20 cellular contexts compared by ENCODE assay signal in the genomic region with DNA sequence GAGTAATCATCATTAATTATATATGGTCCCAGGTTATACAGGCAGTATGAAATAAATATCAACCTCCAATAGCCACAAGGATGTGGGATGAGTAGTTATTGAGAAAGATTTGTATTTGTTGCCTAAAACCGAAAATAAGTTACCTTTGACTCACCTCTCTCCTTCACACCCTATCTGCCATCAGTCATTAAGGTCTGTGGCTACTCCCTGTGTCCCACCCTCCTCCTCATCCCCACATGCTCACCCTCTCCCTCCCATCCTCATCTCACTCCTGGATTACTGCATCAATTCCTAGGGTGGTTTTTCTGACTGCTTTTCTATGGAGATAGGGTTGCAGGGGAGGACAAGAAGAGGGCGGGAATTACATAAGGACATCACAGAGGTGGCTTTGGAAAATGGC. TPM values are rescaled to one million over a fixed set of nuclear protein-coding genes. Genes with fewer than 3 reads are reported as not detected.
DNase-seq lines count a peak whose midpoint lies in the region; ATAC-seq and TF ChIP-seq lines count a peak whose summit lies in the region.
"Had no signal": no experiment of that assay in that cellular context is flagged by ENCODE, and none has a peak within 500 bp of the region (broad histone marks: within the 10 kb centered on the region; RNA-seq: fewer than 3 reads in every experiment).

No MANE protein-coding gene starts in this region.

- no peaks in the 10 kb centered on the region for H3K9me3 ChIP-seq in trophoblast cell (ENCODE audit: insufficient read depth, low read depth, low read length)
- H3K9me3 ChIP-seq: BE2C; BLaER1 treated with 17β-estradiol and CSF1 and Interleukin-3, amounts not matched to agents 10 nM and 100 nM had no signal

- H3K4me2 ChIP-seq in GM23338, result no peak overlapping the region
- no peak overlapping the region for H3K4me2 ChIP-seq in trophoblast cell (ENCODE audit: low read length)
- H3K4me2 ChIP-seq: BLaER1 treated with 17β-estradiol and CSF1 and Interleukin-3, amounts not matched to agents 10 nM and 100 nM had no signal

- H2BK12ac ChIP-seq in trophoblast cell (ENCODE audit: low read length), result no peak overlapping the region

- no peak overlapping the region for H3K4ac ChIP-seq in trophoblast cell (ENCODE audit: low read depth, low read length)

- H2BK120ac ChIP-seq in trophoblast cell (ENCODE audit: insufficient read depth, low read length, poor library complexity), result no peak overlapping the region

- POLR2A ChIA-PET in activated CD4-positive, alpha-beta T cell treated with anti-CD3 and anti-CD28 coated beads for 36 hours (lab: Charles Lee), result no interaction called here

- H3K27me3 ChIP-seq in GM23338 (ENCODE audit: insufficient read depth) (no peaks in the 10 kb centered on the region), trophoblast cell (ENCODE audit: insufficient read depth, low read length) (no peaks in the 10 kb centered on the region)
- H3K27me3 ChIP-seq: BE2C; BLaER1 treated with 17β-estradiol and CSF1 and Interleukin-3, amounts not matched to agents 10 nM and 100 nM had no signal

- no peak overlapping the region for H3K27ac Mint-ChIP-seq in activated CD4-positive, alpha-beta T cell treated with anti-CD3 and anti-CD28 coated beads for 36 hours
- no peak overlapping the region for H3K27ac Mint-ChIP-seq in GM23338
- peak overlapping the region; percentile 47 for H3K27ac Mint-ChIP-seq in activated T-helper 17 cell treated with anti-CD3 and anti-CD28 coated beads, Interleukin-2, amount 50 U/mL, for 72 hours
- H3K27ac Mint-ChIP-seq: CD14-positive monocyte; CD4-positive, alpha-beta T cell had no signal

- H3K27me3 Mint-ChIP-seq in activated CD4-positive, alpha-beta T cell treated with anti-CD3 and anti-CD28 coated beads for 36 hours, result no peaks in the 10 kb centered on the region
- peaks cover 2% of the 10 kb centered on the region for H3K27me3 Mint-ChIP-seq in GM23338 (ENCODE audit: insufficient read depth, low read depth, poor library complexity)
- H3K27me3 Mint-ChIP-seq in activated T-helper 17 cell treated with anti-CD3 and anti-CD28 coated beads, Interleukin-2, amount 50 U/mL, for 72 hours, result no peaks in the 10 kb centered on the region
- H3K27me3 Mint-ChIP-seq: CD4-positive, alpha-beta T cell had no signal

- H2AFZ ChIP-seq in GM23338, result peak overlapping the region; percentile 64; the same call in 1 of the 2 replicates
- no peak overlapping the region for H2AFZ ChIP-seq in trophoblast cell (ENCODE audit: insufficient read depth, low read length, poor library complexity)

- H2BK5ac ChIP-seq in trophoblast cell (ENCODE audit: low read depth, low read length, poor library complexity), result no peak overlapping the region

- no peaks in the 10 kb centered on the region for H4K20me1 ChIP-seq in GM23338 (replicated peaks; ENCODE audit: insufficient read depth)
- H4K20me1 ChIP-seq: BLaER1 treated with 17β-estradiol and CSF1 and Interleukin-3, amounts not matched to agents 10 nM and 100 nM had no signal

- no peaks in the 10 kb centered on the region for H3K79me2 ChIP-seq in GM23338 (replicated peaks; ENCODE audit: insufficient read depth)
- H3K79me2 ChIP-seq in trophoblast cell (ENCODE audit: control insufficient read depth, insufficient read depth, low read length, poor library complexity), result no peaks in the 10 kb centered on the region

- intact Hi-C loops in activated CD4-positive, alpha-beta T cell treated with anti-CD3 and anti-CD28 coated beads for 36 hours (cut with DNase I, micrococcal nuclease), result no loop called here

- H2AK5ac ChIP-seq in trophoblast cell (ENCODE audit: low read length), result no peak overlapping the region

- H3K27ac ChIP-seq in GM23338 (ENCODE audit: low read depth) (no peak overlapping the region), trophoblast cell (ENCODE audit: low read depth, low read length) (no peak overlapping the region)
- H3K27ac ChIP-seq: 22Rv1; BLaER1 treated with 17β-estradiol and CSF1 and Interleukin-3, amounts not matched to agents 10 nM and 100 nM had no signal

- H3K18ac ChIP-seq in trophoblast cell (ENCODE audit: low read length), result no peak overlapping the region

- peak; percentile 38 for ATAC-seq in activated CD4-positive, alpha-beta T cell treated with anti-CD3 and anti-CD28 coated beads for 36 hours
- no peak for ATAC-seq in GM23338
- peak; percentile 67 for ATAC-seq in activated T-helper 17 cell treated with anti-CD3 and anti-CD28 coated beads, Interleukin-2, amount 50 U/mL, for 72 hours (replicated peaks)

- no CpG with 5 or more reads among the region's 2 CpGs for WGBS in trophoblast cell (ENCODE audit: extremely low coverage, insufficient coverage, insufficient read length)

- H3K4me3 Mint-ChIP-seq in activated CD4-positive, alpha-beta T cell treated with anti-CD3 and anti-CD28 coated beads for 36 hours, result no peak overlapping the region
- no peak overlapping the region for H3K4me3 Mint-ChIP-seq in GM23338
- no peak overlapping the region for H3K4me3 Mint-ChIP-seq in activated T-helper 17 cell treated with anti-CD3 and anti-CD28 coated beads, Interleukin-2, amount 50 U/mL, for 72 hours
- H3K4me3 Mint-ChIP-seq: CD14-positive monocyte; CD4-positive, alpha-beta T cell; CD8-positive, alpha-beta memory T cell had no signal

- no peaks in the 10 kb centered on the region for H3F3A ChIP-seq in GM23338 (replicated peaks; ENCODE audit: low read depth)

- no peak overlapping the region for H3K14ac ChIP-seq in trophoblast cell (ENCODE audit: low read length)

- H3K79me1 ChIP-seq in trophoblast cell (ENCODE audit: low read length), result no peaks in the 10 kb centered on the region

- H4K8ac ChIP-seq in trophoblast cell (ENCODE audit: low read depth, low read length), result no peak overlapping the region

- peak overlapping the region; percentile 32 for H3K23ac ChIP-seq in trophoblast cell (ENCODE audit: low read length)

- CTCF ChIA-PET in activated CD4-positive, alpha-beta T cell treated with anti-CD3 and anti-CD28 coated beads for 36 hours (lab: Charles Lee), result interaction anchor here (1.3 kb wide), 1 partner anchor 36 kb away, joined by 5 read pairs; no protein-coding TSS in a partner anchor

- H3K4me1 Mint-ChIP-seq in activated CD4-positive, alpha-beta T cell treated with anti-CD3 and anti-CD28 coated beads for 36 hours, result peaks cover 8% of the 10 kb centered on the region
- H3K4me1 Mint-ChIP-seq in GM23338, result peaks cover 10% of the 10 kb centered on the region; the same call in 2 of the 3 replicates
- H3K4me1 Mint-ChIP-seq in activated T-helper 17 cell treated with anti-CD3 and anti-CD28 coated beads, Interleukin-2, amount 50 U/mL, for 72 hours, result no peaks in the 10 kb centered on the region
- H3K4me1 Mint-ChIP-seq: CD8-positive, alpha-beta memory T cell had no signal

- H3K9me3 Mint-ChIP-seq in activated CD4-positive, alpha-beta T cell treated with anti-CD3 and anti-CD28 coated beads for 36 hours (ENCODE audit: low read depth), result no peaks in the 10 kb centered on the region
- no peaks in the 10 kb centered on the region for H3K9me3 Mint-ChIP-seq in GM23338
- no peaks in the 10 kb centered on the region for H3K9me3 Mint-ChIP-seq in activated T-helper 17 cell treated with anti-CD3 and anti-CD28 coated beads, Interleukin-2, amount 50 U/mL, for 72 hours
- H3K9me3 Mint-ChIP-seq: CD14-positive monocyte; CD4-positive, alpha-beta T cell; CD8-positive, alpha-beta memory T cell had no signal

- H3K4me3 ChIP-seq in GM23338, result no peak overlapping the region
- no peak overlapping the region for H3K4me3 ChIP-seq in trophoblast cell (ENCODE audit: low read depth, low read length)
- H3K4me3 ChIP-seq: BLaER1 treated with 17β-estradiol and CSF1 and Interleukin-3, amounts not matched to agents 10 nM and 100 nM had no signal

- no peaks in the 10 kb centered on the region for H3K9me2 ChIP-seq in GM23338 (ENCODE audit: insufficient read depth)

- no peak for TF ChIP-seq CTCF in GM23338 (conservative IDR thresholded peaks at IDR 0.05; ENCODE audit: low read depth in 2 of 2)

- H3K36me3 Mint-ChIP-seq in activated CD4-positive, alpha-beta T cell treated with anti-CD3 and anti-CD28 coated beads for 36 hours (ENCODE audit: low read depth), result no peaks in the 10 kb centered on the region
- H3K36me3 Mint-ChIP-seq in GM23338 (ENCODE audit: low read depth), result no peaks in the 10 kb centered on the region
- no peaks in the 10 kb centered on the region for H3K36me3 Mint-ChIP-seq in activated T-helper 17 cell treated with anti-CD3 and anti-CD28 coated beads, Interleukin-2, amount 50 U/mL, for 72 hours (ENCODE audit: low read depth)

- no peak for DNase-seq in activated CD4-positive, alpha-beta T cell treated with anti-CD3 and anti-CD28 coated beads for 36 hours
- no peak for DNase-seq in activated CD4-positive, alpha-beta T cell treated with anti-CD3 and anti-CD28 coated beads, Interleukin-2, amount 50 U/mL, for 48 hours
- DNase-seq in GM23338 (ENCODE audit: low spot score), result no peak
- DNase-seq in trophoblast cell, result no peak
- DNase-seq in DMS53 treated with DMSO at 0.1 percent for 48 hours (lab: John Stamatoyannopoulos, UW; ENCODE audit: unreplicated experiment), result no peak
- DNase-seq in AG20443 (ENCODE audit: low spot score), result no peak
- no peak for DNase-seq in hypothalamus (lab: John Stamatoyannopoulos, UW)
- DNase-seq: AML-193; BE2C; CD4-positive, alpha-beta T cell; CD8-positive, alpha-beta memory T cell; DMS 273 treated with DMSO at 0.1 percent for 48 hours; DMS79 treated with DMSO at 0.1 percent for 48 hours; GF-D8; H7; HCEC 1CT had no signal

- H3K4me1 ChIP-seq in GM23338 (ENCODE audit: insufficient read depth) (no peaks in the 10 kb centered on the region), trophoblast cell (ENCODE audit: control insufficient read depth in 1 of 2, insufficient read depth in 2 of 2, low read length in 2 of 2) (peaks cover 2% of the 10 kb centered on the region in 2 experiments)
- H3K4me1 ChIP-seq: BLaER1 treated with 17β-estradiol and CSF1 and Interleukin-3, amounts not matched to agents 10 nM and 100 nM had no signal

- H3K9ac ChIP-seq in trophoblast cell (ENCODE audit: low read length), result no peak overlapping the region
- H3K9ac ChIP-seq: BLaER1 treated with 17β-estradiol and CSF1 and Interleukin-3, amounts not matched to agents 10 nM and 100 nM had no signal

- H4K91ac ChIP-seq in trophoblast cell (ENCODE audit: low read depth, low read length), result no peak overlapping the region

- no peaks in the 10 kb centered on the region for H3K36me3 ChIP-seq in GM23338 (ENCODE audit: insufficient read depth)
- no peaks in the 10 kb centered on the region for H3K36me3 ChIP-seq in trophoblast cell (ENCODE audit: control insufficient read depth in 1 of 2, insufficient read depth in 2 of 2, low read length in 2 of 2)
- H3K36me3 ChIP-seq: BE2C; BLaER1 treated with 17β-estradiol and CSF1 and Interleukin-3, amounts not matched to agents 10 nM and 100 nM had no signal

- H4K12ac ChIP-seq in trophoblast cell (ENCODE audit: low read depth, low read length), result no peak overlapping the region

RNA-seq across cellular contexts. Expression of gene GGCT, which starts 9.1 kb away (rescaled TPM):
- 10 to 100 TPM; 48.8 to 76.8 TPM for total RNA-seq in activated CD4-positive, alpha-beta T cell treated with anti-CD3 and anti-CD28 coated beads for 36 hours
- 104 and 113 TPM in 2 replicates for total RNA-seq in GM23338 (2014; rRNA removed; shearing (Covaris generic))
- polyA plus RNA-seq in GM23338 (2016; fragmentation: Nextera tagmentation; extraction: Ambion mirVana), result 197 and 229 TPM in 2 replicates
- total RNA-seq in activated T-helper 17 cell treated with anti-CD3 and anti-CD28 coated beads, Interleukin-2, amount 50 U/mL, for 72 hours, result 10 to 100 TPM; 35.5 to 68.3 TPM
- 40.8 and 41.0 TPM in 2 replicates for polyA plus RNA-seq in trophoblast cell (2013)

RNA-seq across cellular contexts. Expression of gene NOD1, which starts 35.2 kb away (rescaled TPM):
- 10 to 100 TPM; 10.8 to 11.0 TPM for total RNA-seq in activated CD4-positive, alpha-beta T cell treated with anti-CD3 and anti-CD28 coated beads for 36 hours
- total RNA-seq in GM23338 (2014; rRNA removed; shearing (Covaris generic)), result 3.8 and 7.3 TPM in 2 replicates
- polyA plus RNA-seq in GM23338 (2016; fragmentation: Nextera tagmentation; extraction: Ambion mirVana), result 2.1 and 3.3 TPM in 2 replicates
- 10 to 100 TPM; 11.4 to 14.5 TPM for total RNA-seq in activated T-helper 17 cell treated with anti-CD3 and anti-CD28 coated beads, Interleukin-2, amount 50 U/mL, for 72 hours
- polyA plus RNA-seq in trophoblast cell (2013), result 8.0 and 8.5 TPM in 2 replicates
